In genomic region chr1:239732770-239733169, GRCh38 we compare ENCODE assay signal across 26 cellular contexts.
"Had no signal": no experiment of that assay in that cellular context is flagged by ENCODE, and none has a peak within 500 bp of the region (broad histone marks: within the 10 kb centered on the region; RNA-seq: fewer than 3 reads in every experiment).

No MANE protein-coding gene starts in this region.

- H3K36me3 ChIP-seq: left lung, lower lobe of right lung, neural progenitor cell, neutrophil, right atrium auricular region, right lobe of liver, suprapubic skin, thoracic aorta, tibial artery, uterus had no signal

- FAIRE-seq: islet of Langerhans had no signal

- H3K27ac ChIP-seq: left lung, lower lobe of right lung, neural progenitor cell, neutrophil, right atrium auricular region, right lobe of liver, suprapubic skin, thoracic aorta, tibial artery, uterus had no signal

- H3K4me1 ChIP-seq: left lung, lower lobe of right lung, neural progenitor cell, right atrium auricular region, right lobe of liver, suprapubic skin, tibial artery, uterus had no signal

- DNase-seq: hypothalamus; immature natural killer cell; kidney; left colon; left lung; lower lobe of right lung; mammary epithelial cell; mesenchymal stem cell; naive B cell; natural killer cell; nephron progenitor cell; occipital lobe; right lobe of liver; stimulated activated CD4-positive, alpha-beta T cell treated with anti-CD3 and anti-CD28 coated beads, Interleukin-12 subunit alpha, Interleukin-12 subunit beta, amount 100 ng/mL, for 4 hours; stimulated activated CD4-positive, alpha-beta T cell treated with anti-CD3 and anti-CD28 coated beads, Interleukin-15, amount 100 ng/mL, for 24 hours; stimulated activated CD4-positive, alpha-beta T cell treated with anti-CD3 and anti-CD28 coated beads, Interleukin-2, amount 100 ng/mL, for 24 hours; stimulated activated CD4-positive, alpha-beta T cell treated with anti-CD3 and anti-CD28 coated beads, Interleukin-4, amount 100 ng/mL, for 24 hours; stimulated activated naive CD4-positive, alpha-beta T cell; tibial artery; uterus had no signal

- H3K9me3 ChIP-seq: left lung, lower lobe of right lung, neutrophil, right atrium auricular region, right lobe of liver, suprapubic skin, thoracic aorta, tibial artery, uterus had no signal

- H3K27me3 ChIP-seq: left lung, neural progenitor cell, neutrophil, right atrium auricular region, right lobe of liver, suprapubic skin, tibial artery, uterus had no signal

- H3K4me3 ChIP-seq: left lung, lower lobe of right lung, neural progenitor cell, right atrium auricular region, right lobe of liver, suprapubic skin, thoracic aorta, tibial artery, uterus had no signal

- H3K4me2 ChIP-seq: neural progenitor cell had no signal

- H3K9ac ChIP-seq: neural progenitor cell had no signal
